28 cellular contexts compared by ENCODE assay signal in genomic region chr2:15776992-15777702, GRCh38.
"Had no signal": no experiment of that assay in that cellular context is flagged by ENCODE, and none has a peak within 500 bp of the region (broad histone marks: within the 10 kb centered on the region; RNA-seq: fewer than 3 reads in every experiment).

No MANE protein-coding gene starts in this region.

- H3K4me3 Mint-ChIP-seq: naive thymus-derived CD4-positive, alpha-beta T cell; natural killer cell; nephron; neural progenitor cell; stimulated activated effector memory CD8-positive, alpha-beta T cell treated with anti-CD3 and anti-CD28 coated beads, Interleukin-12 subunit alpha, Interleukin-12 subunit beta, amount 100 ng/mL, for 72 hours; stimulated activated naive B cell treated with anti-CD40 and anti-IgM and Interleukin-4, amounts not matched to agents 10 μg/mL and 1 μg/mL and 100 μg/mL, for 72 hours; stimulated activated naive CD8-positive, alpha-beta T cell treated with anti-CD3 and anti-CD28 coated beads, Interleukin-15, amount 100 ng/mL, for 72 hours; type B pancreatic cell had no signal

- H3K27ac Mint-ChIP-seq: naive thymus-derived CD4-positive, alpha-beta T cell; natural killer cell; nephron; neural progenitor cell; progenitor cell of endocrine pancreas; stimulated activated effector memory CD8-positive, alpha-beta T cell treated with anti-CD3 and anti-CD28 coated beads, Interleukin-12 subunit alpha, Interleukin-12 subunit beta, amount 100 ng/mL, for 72 hours; stimulated activated naive B cell treated with anti-CD40 and anti-IgM and Interleukin-4, amounts not matched to agents 10 μg/mL and 1 μg/mL and 100 μg/mL, for 72 hours; stimulated activated naive CD8-positive, alpha-beta T cell treated with anti-CD3 and anti-CD28 coated beads, Interleukin-15, amount 100 ng/mL, for 72 hours; type B pancreatic cell had no signal

- DNase-seq: naive thymus-derived CD4-positive, alpha-beta T cell; natural killer cell; occipital lobe; ovary; psoas muscle; right cardiac atrium; stimulated activated CD4-positive, alpha-beta T cell treated with anti-CD3 and anti-CD28 coated beads, Interleukin-15, amount 100 ng/mL, for 24 hours; stimulated activated CD4-positive, alpha-beta T cell treated with anti-CD3 and anti-CD28 coated beads, Interleukin-2, amount 100 ng/mL, for 24 hours; stimulated activated CD4-positive, alpha-beta T cell treated with anti-CD3 and anti-CD28 coated beads, Interleukin-2, amount 100 ng/mL, for 48 hours; stimulated activated CD4-positive, alpha-beta T cell treated with anti-CD3 and anti-CD28 coated beads, Interleukin-4, amount 100 ng/mL, for 24 hours; stimulated activated naive B cell treated with anti-CD40 and anti-IgM and Interleukin-4, amounts not matched to agents 10 μg/mL and 1 μg/mL and 100 μg/mL, for 72 hours; stimulated activated naive CD4-positive, alpha-beta T cell treated with Interleukin-2 at 50 U/mL for 16 hours; stimulated activated naive CD8-positive, alpha-beta T cell treated with anti-CD3 and anti-CD28 coated beads, Interleukin-15, amount 100 ng/mL, for 72 hours; substantia nigra; testis; tibial artery; transverse colon; upper lobe of right lung; uterus had no signal

- H3K4me2 ChIP-seq: neural progenitor cell had no signal

- H3K4me3 ChIP-seq: neural progenitor cell, ovary, psoas muscle, skin epidermis, suprapubic skin, testis, tibial artery, transverse colon, upper lobe of right lung, uterus had no signal

- H3K27me3 ChIP-seq: neural progenitor cell, ovary, testis, transverse colon, upper lobe of right lung, uterus had no signal

- H3K36me3 ChIP-seq: neural progenitor cell, ovary, suprapubic skin, tibial artery, transverse colon, upper lobe of right lung, uterus had no signal

- H3K27me3 Mint-ChIP-seq: stimulated activated naive B cell treated with anti-CD40 and anti-IgM and Interleukin-4, amounts not matched to agents 10 μg/mL and 1 μg/mL and 100 μg/mL, for 72 hours; stimulated activated naive CD8-positive, alpha-beta T cell treated with anti-CD3 and anti-CD28 coated beads, Interleukin-15, amount 100 ng/mL, for 72 hours had no signal

- H3K4me1 ChIP-seq: parathyroid adenoma, psoas muscle, suprapubic skin, testis, tibial artery, transverse colon, upper lobe of right lung, uterus had no signal

- H3K4me1 Mint-ChIP-seq: naive thymus-derived CD4-positive, alpha-beta T cell; natural killer cell; stimulated activated effector memory CD8-positive, alpha-beta T cell treated with anti-CD3 and anti-CD28 coated beads, Interleukin-12 subunit alpha, Interleukin-12 subunit beta, amount 100 ng/mL, for 72 hours; stimulated activated naive B cell treated with anti-CD40 and anti-IgM and Interleukin-4, amounts not matched to agents 10 μg/mL and 1 μg/mL and 100 μg/mL, for 72 hours; stimulated activated naive CD8-positive, alpha-beta T cell treated with anti-CD3 and anti-CD28 coated beads, Interleukin-15, amount 100 ng/mL, for 72 hours had no signal

- H3K36me3 Mint-ChIP-seq: naive thymus-derived CD4-positive, alpha-beta T cell; natural killer cell; neural progenitor cell; stimulated activated effector memory CD8-positive, alpha-beta T cell treated with anti-CD3 and anti-CD28 coated beads, Interleukin-12 subunit alpha, Interleukin-12 subunit beta, amount 100 ng/mL, for 72 hours; stimulated activated naive B cell treated with anti-CD40 and anti-IgM and Interleukin-4, amounts not matched to agents 10 μg/mL and 1 μg/mL and 100 μg/mL, for 72 hours; type B pancreatic cell had no signal

- H3K9me3 Mint-ChIP-seq: natural killer cell; stimulated activated effector memory CD8-positive, alpha-beta T cell treated with anti-CD3 and anti-CD28 coated beads, Interleukin-12 subunit alpha, Interleukin-12 subunit beta, amount 100 ng/mL, for 72 hours; stimulated activated naive B cell treated with anti-CD40 and anti-IgM and Interleukin-4, amounts not matched to agents 10 μg/mL and 1 μg/mL and 100 μg/mL, for 72 hours; stimulated activated naive CD8-positive, alpha-beta T cell treated with anti-CD3 and anti-CD28 coated beads, Interleukin-15, amount 100 ng/mL, for 72 hours; type B pancreatic cell had no signal

- H3K9me3 ChIP-seq: ovary, psoas muscle, suprapubic skin, testis, tibial artery, transverse colon, upper lobe of right lung, uterus had no signal

- H3K27ac ChIP-seq: neural progenitor cell, ovary, parathyroid adenoma, psoas muscle, skin epidermis, suprapubic skin, testis, tibial artery, transverse colon, upper lobe of right lung, uterus had no signal

- ATAC-seq: naive thymus-derived CD4-positive, alpha-beta T cell; natural killer cell; psoas muscle; right cardiac atrium; sciatic nerve; stimulated activated effector memory CD8-positive, alpha-beta T cell treated with anti-CD3 and anti-CD28 coated beads, Interleukin-12 subunit alpha, Interleukin-12 subunit beta, amount 100 ng/mL, for 72 hours; stimulated activated naive B cell treated with anti-CD40 and anti-IgM and Interleukin-4, amounts not matched to agents 10 μg/mL and 1 μg/mL and 100 μg/mL, for 72 hours; stimulated activated naive CD8-positive, alpha-beta T cell treated with anti-CD3 and anti-CD28 coated beads, Interleukin-15, amount 100 ng/mL, for 72 hours; upper lobe of right lung had no signal
